ENCODE assay signal across 9 cellular contexts in genomic region chr11:45885921-45886721, GRCh38. TPM values are rescaled to one million over a fixed set of nuclear protein-coding genes. Genes with fewer than 3 reads are reported as not detected.
DNase-seq lines count a peak whose midpoint lies in the region; ATAC-seq and TF ChIP-seq lines count a peak whose summit lies in the region.
"Had no signal": no experiment of that assay in that cellular context is flagged by ENCODE, and none has a peak within 500 bp of the region (broad histone marks: within the 10 kb centered on the region; RNA-seq: fewer than 3 reads in every experiment).

No MANE protein-coding gene starts in this region.

- H3K4me3 ChIP-seq in HCT116 (replicated peaks in 1 of 2; ENCODE audit: low read depth in 1 of 2, low read length in 2 of 2) (peak overlapping the region; percentile 16 to 33; a peak in 3 of 4 replicates), SJCRH30 (peak overlapping the region; percentile 60), heart left ventricle (peak overlapping the region in 11 of 12 donors; percentile 28 to 66 (median 51)), gastrocnemius medialis (peak overlapping the region; percentile 25 to 52 (median 51))

- H3K27ac ChIP-seq in HCT116 (ENCODE audit: low read depth, low read length) (no peak overlapping the region), SJCRH30 (no peak overlapping the region), heart left ventricle (no peak overlapping the region), gastrocnemius medialis (no peak overlapping the region)

- RAD21 ChIA-PET in HCT116 (lab: Charles Lee; ENCODE audit: low non-redundant PET in 1 of 2, low total read pairs in 2 of 2, uncharacterized antibody in 2 of 2, unreplicated experiment in 2 of 2), result no interaction called here

- peaks cover 8 to 16% of the 10 kb centered on the region in 2 experiments; a peak in 3 of 4 replicates for H3K4me1 ChIP-seq in HCT116 (ENCODE audit: control insufficient read depth in 1 of 2, insufficient read depth in 2 of 2, low read length in 2 of 2)
- no peaks in the 10 kb centered on the region for H3K4me1 ChIP-seq in SJCRH30
- peaks cover 0 to 17% (median 7%) of the 10 kb centered on the region in 12 donors for H3K4me1 ChIP-seq in heart left ventricle
- H3K4me1 ChIP-seq in gastrocnemius medialis, result peaks cover 5 to 6% of the 10 kb centered on the region in 2 donors

- DNase-seq in HCT116 (ENCODE audit: low read depth, low spot score), result no peak
- no peak for DNase-seq in SJCRH30
- DNase-seq in heart left ventricle, result no peak
- no peak for DNase-seq in gastrocnemius medialis
- no peak for DNase-seq in activated effector memory CD4-positive, alpha-beta T cell treated with anti-CD3 and anti-CD28 coated beads, Interleukin-2, amount 50 U/mL, for 16 hours

- intact Hi-C loops in HCT116 (cut with micrococcal nuclease), result no loop called here
- intact Hi-C loops in heart left ventricle (cut with DNase I), result no loop called here
- intact Hi-C loops in gastrocnemius medialis (cut with DNase I; ENCODE audit: low total_unique reads), result no loop called here

- ATAC-seq in HCT116 (no peak), heart left ventricle (no peak), gastrocnemius medialis (peak in 1 of 2 donors; percentile 7), GM18858 (IDR thresholded peaks at IDR 0.05; ENCODE audit: unreplicated experiment) (no peak), HG03097 (IDR thresholded peaks at IDR 0.05; ENCODE audit: low FRiP score, unreplicated experiment) (no peak), HG03439 (IDR thresholded peaks at IDR 0.05; ENCODE audit: unreplicated experiment) (no peak)

- TF ChIP-seq CTCF in HCT116 (IDR thresholded peaks at IDR 0.05 in 2 of 3, conservative IDR thresholded peaks at IDR 0.05 in 1 of 3; ENCODE audit: borderline replicate concordance in 1 of 3, insufficient read depth in 1 of 3, low read depth in 2 of 3, low read length in 2 of 3), result no peak
- no peak for TF ChIP-seq CTCF in heart left ventricle (IDR thresholded peaks at IDR 0.05)
- TF ChIP-seq CTCF in gastrocnemius medialis (IDR thresholded peaks at IDR 0.05 in 4 of 5, conservative IDR thresholded peaks at IDR 0.05 in 1 of 5), result no peak

- TF ChIP-seq POLR2A in HCT116 (IDR thresholded peaks at IDR 0.05; ENCODE audit: borderline replicate concordance, extremely low read depth, insufficient read depth, insufficient read length) (no peak), heart left ventricle (IDR thresholded peaks at IDR 0.05) (no peak), gastrocnemius medialis (IDR thresholded peaks at IDR 0.05) (no peak)

- H3K9ac ChIP-seq in HCT116 (ENCODE audit: low read length), result no peak overlapping the region

- H2AFZ ChIP-seq in HCT116 (ENCODE audit: low read depth, low read length, poor library complexity, severe bottlenecking), result no peak overlapping the region

- in situ Hi-C loops in gastrocnemius medialis (cut with MboI; ENCODE audit: low sequenced_read_pairs in 4 of 4), result no loop called here

- CTCF ChIA-PET in HCT116 (lab: Charles Lee), result no interaction called here

- H3K4me2 ChIP-seq in HCT116 (ENCODE audit: low read length), result peak overlapping the region; percentile 54

- WGBS in heart left ventricle, 4 donors, result 15 to 24% (median 23%) methylated on average over 28 to 43 of the region's 43 CpGs

- H3K36me3 ChIP-seq in HCT116 (ENCODE audit: control insufficient read depth in 1 of 2, insufficient read depth in 2 of 2, low read length in 2 of 2) (no peaks in the 10 kb centered on the region), SJCRH30 (no peaks in the 10 kb centered on the region), heart left ventricle (peaks cover 0 to 20% (median 15%) of the 10 kb centered on the region in 9 donors), gastrocnemius medialis (peaks cover 0 to 11% of the 10 kb centered on the region in 2 donors)

- no peaks in the 10 kb centered on the region for H4K20me1 ChIP-seq in HCT116 (ENCODE audit: insufficient read depth)

- no peaks in the 10 kb centered on the region for H3K9me3 ChIP-seq in HCT116 (ENCODE audit: control insufficient read depth in 1 of 2, insufficient read depth in 1 of 2, low read depth in 1 of 2, low read length in 2 of 2)
- no peaks in the 10 kb centered on the region for H3K9me3 ChIP-seq in SJCRH30 (replicated peaks)
- H3K9me3 ChIP-seq in heart left ventricle, result no peaks in the 10 kb centered on the region
- no peaks in the 10 kb centered on the region for H3K9me3 ChIP-seq in gastrocnemius medialis

- H3K9me2 ChIP-seq in HCT116 (ENCODE audit: insufficient read depth), result no peaks in the 10 kb centered on the region

- POLR2A ChIA-PET in HCT116 (lab: Charles Lee), result no interaction called here

- no peak for TF ChIP-seq RAD21 in HCT116 (IDR thresholded peaks at IDR 0.05; ENCODE audit: low read depth)

- no peaks in the 10 kb centered on the region for H3K79me2 ChIP-seq in HCT116 (ENCODE audit: insufficient read depth, low read length)

- no peaks in the 10 kb centered on the region for H3K27me3 ChIP-seq in HCT116 (ENCODE audit: insufficient read depth, low read length)
- H3K27me3 ChIP-seq in SJCRH30, result peaks cover 6% of the 10 kb centered on the region; the same call in 1 of the 2 replicates
- H3K27me3 ChIP-seq in heart left ventricle, result peaks cover 0 to 3% (median 0%) of the 10 kb centered on the region in 9 donors
- H3K27me3 ChIP-seq in gastrocnemius medialis, result no peaks in the 10 kb centered on the region

- BruUV-seq in HCT116 (replicated peaks; lab: Mats Ljungman, UMichigan), result no TSS peak

TF ChIP-seq in HCT116, 20 proteins besides CTCF, POLR2A, EP300 and RAD21:
- TF ChIP-seq ZNF274 (IDR thresholded peaks at IDR 0.05; ENCODE audit: low read depth, low read length), result no peak

RNA-seq across cellular contexts. Expression of gene MAPK8IP1, which starts 0.7 kb away (rescaled TPM):
- total RNA-seq in HCT116 (2021; ENCODE audit: unreplicated experiment) (10.1 TPM), heart left ventricle (1 to 10 TPM; 5.0 to 8.0 (median 7.6) TPM), gastrocnemius medialis (1 to 10 TPM; 1.4 to 4.0 (median 1.9) TPM)
- polyA plus RNA-seq in HCT116 (2012), result 6.8 and 8.2 TPM in 2 replicates
- 9.2 and 14.2 TPM in 2 replicates for total RNA-seq in SJCRH30 (2014; rRNA removed; shearing (Covaris generic))
- polyA plus RNA-seq in heart left ventricle, result 1 to 10 TPM; 2.4 to 3.1 TPM

RNA-seq across cellular contexts. Expression of gene FREY1, which starts 20.9 kb away (rescaled TPM):
- total RNA-seq in HCT116 (2021; ENCODE audit: unreplicated experiment) (0.96 TPM), heart left ventricle (under 1 TPM in 4 of 9 donors, not detected in 5; 0.37 to 1.00 (median 0.46) TPM), gastrocnemius medialis (not detected)
- 0.07 and 0.17 TPM in 2 replicates for polyA plus RNA-seq in HCT116 (2012)
- total RNA-seq in SJCRH30 (2014; rRNA removed; shearing (Covaris generic)), result 1.8 and 2.1 TPM in 2 replicates
- under 1 TPM; 0.40 to 0.46 TPM for polyA plus RNA-seq in heart left ventricle

RNA-seq across cellular contexts. Expression of gene PEX16, which starts 31.6 kb away (rescaled TPM):
- total RNA-seq in HCT116 (2021; ENCODE audit: unreplicated experiment), result 33.2 TPM
- polyA plus RNA-seq in HCT116 (2012), result 30.0 and 37.6 TPM in 2 replicates
- 10.7 and 11.0 TPM in 2 replicates for total RNA-seq in SJCRH30 (2014; rRNA removed; shearing (Covaris generic))
- 10 to 100 TPM; 10.4 to 20.0 (median 14.6) TPM for total RNA-seq in heart left ventricle
- 10 to 100 TPM; 16.3 to 22.8 TPM for polyA plus RNA-seq in heart left ventricle
- 10 to 100 TPM; 18.5 to 27.2 (median 20.5) TPM for total RNA-seq in gastrocnemius medialis

RNA-seq across cellular contexts. Expression of gene LARGE2, which starts 36.3 kb away (rescaled TPM):
- total RNA-seq in HCT116 (2021; ENCODE audit: unreplicated experiment) (67.6 TPM), heart left ventricle (under 1 TPM in 1 of 9 donors, not detected in 8; 0.88 TPM), gastrocnemius medialis (not detected)
- 60.8 and 61.4 TPM in 2 replicates for polyA plus RNA-seq in HCT116 (2012)
- total RNA-seq in SJCRH30 (2014; rRNA removed; shearing (Covaris generic)), result 0.06 TPM in 1 of 2 replicates, not detected in the other
- under 1 TPM in 1 of 2 donors, not detected in 1; 0.17 TPM for polyA plus RNA-seq in heart left ventricle
- total RNA-seq: LHCN-M2 had no signal

RNA-seq across cellular contexts. Expression of gene CRY2, which starts 38.8 kb away (rescaled TPM):
- 18.0 TPM for total RNA-seq in HCT116 (2021; ENCODE audit: unreplicated experiment)
- 10.8 and 11.8 TPM in 2 replicates for polyA plus RNA-seq in HCT116 (2012)
- 9.6 and 10.3 TPM in 2 replicates for total RNA-seq in SJCRH30 (2014; rRNA removed; shearing (Covaris generic))
- 100 to 1,000 TPM in 2 of 9 donors, 10 to 100 TPM in 7; 40.2 to 132 (median 72.7) TPM for total RNA-seq in heart left ventricle
- polyA plus RNA-seq in heart left ventricle, result 10 to 100 TPM; 23.2 to 26.6 TPM
- total RNA-seq in gastrocnemius medialis, result 10 to 100 TPM; 36.4 to 85.9 (median 37.9) TPM
